In the genomic region with DNA sequence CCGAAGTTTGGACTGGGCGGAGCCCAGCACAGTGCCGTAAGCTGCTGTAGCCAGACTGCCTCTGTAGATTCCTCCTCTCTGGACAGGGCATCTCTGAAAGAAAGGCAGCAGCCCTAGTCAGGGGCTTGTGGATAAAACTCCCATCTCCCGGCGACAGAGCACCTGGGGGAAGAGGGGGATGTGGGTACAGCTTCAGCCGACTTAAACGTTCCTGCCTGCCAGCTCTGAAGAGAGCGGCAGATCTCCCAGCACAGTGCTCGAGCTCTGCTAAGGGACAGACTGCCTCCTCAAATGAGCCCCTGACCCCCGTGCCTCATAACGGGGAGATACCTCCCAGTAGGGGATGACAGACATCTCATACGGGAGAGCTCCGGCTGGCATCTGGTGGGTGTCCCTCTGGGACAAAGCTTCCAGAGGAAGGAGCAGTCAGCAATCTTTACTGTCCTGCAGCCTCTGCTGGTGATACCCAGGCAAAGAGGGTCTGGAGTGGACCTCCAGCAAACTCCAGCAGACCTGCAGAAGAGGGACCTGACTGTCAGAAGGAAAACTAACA, we compare ENCODE assay signal across 8 cellular contexts.
DNase-seq lines count a peak whose midpoint lies in the region; ATAC-seq and TF ChIP-seq lines count a peak whose summit lies in the region.
"Not testable (repeated sequence)": the region's sequence is repeated elsewhere in the genome, so short reads cannot be mapped to it uniquely, and the experiment has no call there.

No MANE protein-coding gene starts in this region.

- H3K9ac ChIP-seq in mesenchymal stem cell (ENCODE audit: low read length) = peak overlapping the region; percentile 65
- H3K9ac ChIP-seq in skeletal muscle tissue (ENCODE audit: low read depth in 1 of 3, low read length in 3 of 3) = not testable (repeated sequence)

- H2AFZ ChIP-seq in mesenchymal stem cell (ENCODE audit: low read depth, low read length) = not testable (repeated sequence)

- peak overlapping the region; percentile 7 for H2BK15ac ChIP-seq in mesenchymal stem cell (ENCODE audit: low read depth, poor library complexity, severe bottlenecking)

- not testable (repeated sequence) for ATAC-seq in RWPE2 (ENCODE audit: low read depth); upper lobe of left lung (ENCODE audit: low FRiP score in 2 of 2)

- H3K27me3 ChIP-seq in RWPE2 (ENCODE audit: insufficient read depth, poor library complexity, severe bottlenecking); brain microvascular endothelial cell (replicated peaks); esophagus muscularis mucosa; right atrium auricular region; mesenchymal stem cell (ENCODE audit: control insufficient read depth in 1 of 2, insufficient read depth in 1 of 2, low read length in 2 of 2); skeletal muscle tissue (ENCODE audit: control insufficient read depth in 3 of 3, insufficient read depth in 3 of 3, low read length in 3 of 3); upper lobe of left lung: not testable (repeated sequence)

- in situ Hi-C loops in brain microvascular endothelial cell (cut with HindIII; ENCODE audit: low pct_ligation_motif_present, low sequenced_read_pairs) = not testable (repeated sequence)

- H3K9me3 ChIP-seq in RWPE2 (ENCODE audit: severe bottlenecking); mesenchymal stem cell (ENCODE audit: control insufficient read depth, low read length); skeletal muscle tissue (ENCODE audit: control insufficient read depth in 3 of 3, low read length in 3 of 3); upper lobe of left lung: not testable (repeated sequence)
- peaks cover 0 to 24% (median 0%) of the 10 kb centered on the region in 4 donors for H3K9me3 ChIP-seq in esophagus muscularis mucosa
- peaks cover 0 to 21% of the 10 kb centered on the region in 2 donors for H3K9me3 ChIP-seq in right atrium auricular region

- H4K8ac ChIP-seq in mesenchymal stem cell (ENCODE audit: low read length) = not testable (repeated sequence)

- H2BK120ac ChIP-seq in mesenchymal stem cell (ENCODE audit: low read depth, low read length) = not testable (repeated sequence)

- not testable (repeated sequence) for H3K4me3 ChIP-seq in RWPE2 (ENCODE audit: severe bottlenecking); brain microvascular endothelial cell (ENCODE audit: low read depth, low read length); right atrium auricular region; mesenchymal stem cell (ENCODE audit: insufficient read depth in 1 of 2, low read depth in 1 of 2, low read length in 2 of 2); upper lobe of left lung
- H3K4me3 ChIP-seq in esophagus muscularis mucosa (peak overlapping the region in 1 of 4 donors; percentile 5), skeletal muscle tissue (ENCODE audit: low read length in 3 of 3) (peak overlapping the region in 1 of 3 donors; percentile 29)

- H2AK5ac ChIP-seq in mesenchymal stem cell (ENCODE audit: low read length, severe bottlenecking) = peak overlapping the region; percentile 53

- peak overlapping the region; percentile 50 for H4K91ac ChIP-seq in mesenchymal stem cell (ENCODE audit: low read length)

- not testable (repeated sequence) for H3K4me2 ChIP-seq in mesenchymal stem cell (ENCODE audit: low read length, poor library complexity, severe bottlenecking)

- H3K27ac ChIP-seq in RWPE2 (ENCODE audit: poor library complexity, severe bottlenecking) = peak overlapping the region; percentile 93
- H3K27ac ChIP-seq in brain microvascular endothelial cell = peak overlapping the region; percentile 74
- H3K27ac ChIP-seq in esophagus muscularis mucosa (replicated peaks in 1 of 4) = peak overlapping the region; percentile 59 to 67 (median 64)
- peak overlapping the region; percentile 77 to 79 for H3K27ac ChIP-seq in right atrium auricular region
- peak overlapping the region; percentile 23 for H3K27ac ChIP-seq in mesenchymal stem cell (ENCODE audit: low read length, poor library complexity, severe bottlenecking)
- peak overlapping the region; percentile 72 for H3K27ac ChIP-seq in skeletal muscle tissue (ENCODE audit: low read depth, low read length)
- H3K27ac ChIP-seq in upper lobe of left lung = peak overlapping the region; percentile 72 to 88 (median 82)

- H3K79me1 ChIP-seq in mesenchymal stem cell (replicated peaks; ENCODE audit: low read length, poor library complexity, severe bottlenecking) = not testable (repeated sequence)

- peak overlapping the region in 1 of 2 experiments; percentile 28 for H3K18ac ChIP-seq in mesenchymal stem cell (ENCODE audit: low read depth in 1 of 2, low read length in 2 of 2)

- H3K23ac ChIP-seq in mesenchymal stem cell (ENCODE audit: low read length in 2 of 2) = not testable (repeated sequence)

- not testable (repeated sequence) for TF ChIP-seq EP300 in esophagus muscularis mucosa (IDR thresholded peaks at IDR 0.05); upper lobe of left lung (IDR thresholded peaks at IDR 0.05)

- H3K4me1 ChIP-seq in RWPE2 (ENCODE audit: insufficient read depth, poor library complexity, severe bottlenecking) = peaks cover 18% of the 10 kb centered on the region
- peaks cover 5 to 18% (median 10%) of the 10 kb centered on the region in 4 donors for H3K4me1 ChIP-seq in esophagus muscularis mucosa
- H3K4me1 ChIP-seq in right atrium auricular region = peaks cover 0 to 25% of the 10 kb centered on the region in 2 donors
- not testable (repeated sequence) for H3K4me1 ChIP-seq in mesenchymal stem cell (ENCODE audit: control insufficient read depth, insufficient read depth, low read depth, low read length); skeletal muscle tissue (ENCODE audit: control insufficient read depth in 3 of 3, insufficient read depth in 3 of 3, low read length in 3 of 3)
- peaks cover 0 to 22% (median 18%) of the 10 kb centered on the region in 4 donors for H3K4me1 ChIP-seq in upper lobe of left lung

- TF ChIP-seq POLR2A in esophagus muscularis mucosa (IDR thresholded peaks at IDR 0.05; ENCODE audit: low read depth); upper lobe of left lung (IDR thresholded peaks at IDR 0.05): not testable (repeated sequence)

- H2BK12ac ChIP-seq in mesenchymal stem cell (ENCODE audit: low read length in 2 of 2) = peak overlapping the region in 1 of 2 experiments; percentile 54

- not testable (repeated sequence) for TF ChIP-seq CTCF in RWPE2 (IDR thresholded peaks at IDR 0.05; ENCODE audit: poor library complexity, severe bottlenecking); brain microvascular endothelial cell (IDR thresholded peaks at IDR 0.05; ENCODE audit: low read depth, low read length, missing control alignments); esophagus muscularis mucosa (IDR thresholded peaks at IDR 0.05); right atrium auricular region (IDR thresholded peaks at IDR 0.05); upper lobe of left lung (IDR thresholded peaks at IDR 0.05)

- H3K14ac ChIP-seq in mesenchymal stem cell (ENCODE audit: low read length in 2 of 2) = not testable (repeated sequence)

- H3K36me3 ChIP-seq in RWPE2 (ENCODE audit: low read depth); brain microvascular endothelial cell (replicated peaks); esophagus muscularis mucosa; right atrium auricular region; mesenchymal stem cell (ENCODE audit: control insufficient read depth in 1 of 2, insufficient read depth in 2 of 2, low read depth in 1 of 2, low read length in 2 of 2); skeletal muscle tissue (ENCODE audit: control insufficient read depth in 3 of 3, insufficient read depth in 3 of 3, low read length in 3 of 3); upper lobe of left lung: not testable (repeated sequence)

- peak; percentile 33 for DNase-seq in DMS53 (lab: John Stamatoyannopoulos, UW)
- not testable (repeated sequence) for DNase-seq in RWPE2 (ENCODE audit: low spot score); brain microvascular endothelial cell; esophagus muscularis mucosa (ENCODE audit: extremely low spot score); right atrium auricular region (ENCODE audit: low spot score); mesenchymal stem cell
- DNase-seq in upper lobe of left lung = peak in 1 of 2 donors; percentile 8

- H2BK5ac ChIP-seq in mesenchymal stem cell (ENCODE audit: low read depth, low read length, poor library complexity, severe bottlenecking) = peak overlapping the region; percentile 25

- H3K4ac ChIP-seq in mesenchymal stem cell (ENCODE audit: low read depth in 1 of 2, low read length in 2 of 2) = not testable (repeated sequence)

- 92% methylated on average over 13 of the region's 13 CpGs for WGBS in esophagus muscularis mucosa
- 90% methylated on average over 13 of the region's 13 CpGs for WGBS in mesenchymal stem cell
- 69 to 84% methylated on average over 7 to 10 of the region's 13 CpGs for WGBS in upper lobe of left lung, 2 donors

- intact Hi-C loops in esophagus muscularis mucosa (cut with DNase I) = not testable (repeated sequence)

Comparison
In these comparisons a context has a peak if more than half of its experiments do, and no peak if none do; other contexts are left out.
1. H3K27ac ChIP-seq: peak in every context shown above with its lines; median percentile 93 in RWPE2; 82 in upper lobe of left lung; 78 in right atrium auricular region; 74 in brain microvascular endothelial cell; 72 in skeletal muscle tissue; 64 in esophagus muscularis mucosa; 23 in mesenchymal stem cell.